8 cellular contexts compared by ENCODE assay signal in the genomic region with DNA sequence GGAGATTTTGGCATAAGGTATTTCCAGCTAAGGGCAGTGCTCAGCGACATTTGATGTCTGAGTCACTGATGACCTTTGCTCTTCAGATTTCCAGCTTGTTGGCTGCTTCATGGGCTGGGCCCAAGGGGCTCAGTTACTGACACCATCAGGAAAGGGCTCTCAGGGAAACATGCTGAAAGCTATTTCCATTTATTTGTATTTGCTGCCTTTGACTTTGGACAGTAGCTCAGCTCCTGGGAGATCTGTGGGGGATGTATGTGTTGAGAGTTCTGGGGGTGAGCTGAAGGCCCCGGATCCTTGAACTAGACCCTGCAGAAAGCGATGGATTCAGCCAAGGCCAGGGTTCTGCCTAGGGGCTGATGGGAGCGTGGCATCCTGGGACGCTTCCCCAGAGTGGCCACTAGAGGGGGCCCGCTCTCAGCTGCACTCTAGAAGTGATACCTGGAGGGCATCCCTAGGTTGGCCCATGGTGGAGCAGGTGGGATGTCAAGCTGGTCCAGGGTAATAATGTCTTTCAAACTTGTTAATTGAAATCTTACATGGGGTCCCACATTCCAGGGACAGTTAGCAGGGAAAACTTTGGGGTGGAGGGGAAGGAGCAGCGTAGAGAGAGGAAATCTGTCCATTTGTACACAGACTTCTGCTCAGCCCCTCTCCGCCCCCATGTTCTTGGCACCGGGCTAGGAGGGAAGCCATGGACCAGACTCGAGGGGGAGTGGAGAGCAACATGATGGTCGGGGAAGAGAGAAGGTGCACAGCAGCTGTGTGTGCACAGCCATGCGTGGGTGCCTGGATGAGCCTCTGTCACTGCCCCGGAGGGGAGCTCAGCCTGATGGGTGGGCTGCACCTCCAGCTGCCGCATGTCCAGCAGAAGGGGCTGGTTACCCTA. TPM values are rescaled to one million over a fixed set of nuclear protein-coding genes. Genes with fewer than 3 reads are reported as not detected.
DNase-seq lines count a peak whose midpoint lies in the region; ATAC-seq and TF ChIP-seq lines count a peak whose summit lies in the region.

No MANE protein-coding gene starts in this region.

- intact Hi-C loops in Right ventricle myocardium superior (cut with DNase I) = no loop called here

- H3K4me1 ChIP-seq in OCI-LY3 (ENCODE audit: low read length) = peaks cover 9% of the 10 kb centered on the region; the same call in 1 of the 2 replicates

- H3K4me3 ChIP-seq in OCI-LY3 (ENCODE audit: low read length) (no peak overlapping the region), retinal pigment epithelial cell (ENCODE audit: low read length) (no peak overlapping the region)

- peak overlapping the region; percentile 9; the same call in 1 of the 2 replicates for H3K4me2 ChIP-seq in OCI-LY3 (ENCODE audit: low read length)

- H3K36me3 ChIP-seq in OCI-LY3 (replicated peaks; ENCODE audit: low read depth, low read length) = no peaks in the 10 kb centered on the region

- H3K9ac ChIP-seq in OCI-LY3 (ENCODE audit: low read length) = no peak overlapping the region

- no peaks in the 10 kb centered on the region for H3K9me3 ChIP-seq in OCI-LY3 (ENCODE audit: insufficient read depth, low read length)

- no peaks in the 10 kb centered on the region for H4K20me1 ChIP-seq in OCI-LY3 (ENCODE audit: insufficient read depth, low read length)

- H3K27ac ChIP-seq in OCI-LY3 (ENCODE audit: low read length) = no peak overlapping the region

- no peak overlapping the region for H2AFZ ChIP-seq in OCI-LY3 (ENCODE audit: low read depth, low read length)

- TF ChIP-seq CTCF in GM12874 (IDR thresholded peaks at IDR 0.05; ENCODE audit: insufficient read depth, low read depth, low read length) (peak; percentile 94), OCI-LY3 (IDR thresholded peaks at IDR 0.05; ENCODE audit: low read depth, low read length) (peak; percentile 71), retinal pigment epithelial cell (conservative IDR thresholded peaks at IDR 0.05; ENCODE audit: low read depth, low read length) (peak; percentile 99)

- no peaks in the 10 kb centered on the region for H3K79me2 ChIP-seq in OCI-LY3 (ENCODE audit: low read length)

- ATAC-seq in HG02973 (IDR thresholded peaks at IDR 0.05; ENCODE audit: unreplicated experiment) (peak; percentile 77), Right ventricle myocardium superior (ENCODE audit: poor library complexity) (peak; percentile 66)

- DNase-seq in 8988T = peak; percentile 62
- DNase-seq in activated effector memory CD4-positive, alpha-beta T cell treated with Interleukin-2 at 50 U/mL for 16 hours = peak; percentile 26
- peak; percentile 56 for DNase-seq in Right ventricle myocardium superior
- DNase-seq in retinal pigment epithelial cell (ENCODE audit: low read depth) = no peak
- no peak for DNase-seq in NCI-H2107 treated with DMSO at 0.1 percent for 48 hours (lab: John Stamatoyannopoulos, UW; ENCODE audit: unreplicated experiment)

- H3K27me3 ChIP-seq in OCI-LY3 (ENCODE audit: low read depth, low read length) = peaks cover 10% of the 10 kb centered on the region; the same call in 1 of the 2 replicates

RNA-seq across cellular contexts. Expression of gene BTBD16, which starts 3.0 kb away (rescaled TPM):
- not detected for total RNA-seq in Right ventricle myocardium superior

Comparison
In these comparisons a context has a peak if more than half of its experiments do, and no peak if none do; other contexts are left out.
1. DNase-seq: peak in 8988T (single experiment), activated effector memory CD4-positive, alpha-beta T cell treated with Interleukin-2 at 50 U/mL for 16 hours (single experiment) and Right ventricle myocardium superior (single experiment); none in retinal pigment epithelial cell (single experiment) and NCI-H2107 treated with DMSO at 0.1 percent for 48 hours (single experiment).
2. Peak in every context shown above with its lines, with median percentiles within 50 percentile points of each other: CTCF ChIP-seq.